Comparison of ENCODE assay signal across 35 cellular contexts in genomic region chr13:110767476-110767875, GRCh38. TPM values are rescaled to one million over a fixed set of nuclear protein-coding genes. Genes with fewer than 3 reads are reported as not detected.
DNase-seq lines count a peak whose midpoint lies in the region; ATAC-seq and TF ChIP-seq lines count a peak whose summit lies in the region.
"Had no signal": no experiment of that assay in that cellular context is flagged by ENCODE, and none has a peak within 500 bp of the region (broad histone marks: within the 10 kb centered on the region; RNA-seq: fewer than 3 reads in every experiment).

No MANE protein-coding gene starts in this region.

- no peak overlapping the region for H3K4ac ChIP-seq in trophoblast cell (ENCODE audit: low read depth, low read length)

- no peak overlapping the region for H2AK5ac ChIP-seq in trophoblast cell (ENCODE audit: low read length)

- no peaks in the 10 kb centered on the region for H3K27me3 Mint-ChIP-seq in chondrocyte (ENCODE audit: low read depth)
- peaks cover 2% of the 10 kb centered on the region for H3K27me3 Mint-ChIP-seq in glutamatergic neuron (ENCODE audit: unreplicated experiment)
- peaks cover 19% of the 10 kb centered on the region for H3K27me3 Mint-ChIP-seq in osteocyte (ENCODE audit: unreplicated experiment)

- H3K27me3 ChIP-seq in trophoblast cell (ENCODE audit: insufficient read depth, low read length) = no peaks in the 10 kb centered on the region
- H3K27me3 ChIP-seq: BLaER1; BLaER1 treated with 17β-estradiol and CSF1 and Interleukin-3, amounts not matched to agents 10 nM and 100 nM had no signal

- no peak overlapping the region for H3K23ac ChIP-seq in trophoblast cell (ENCODE audit: low read length)

- H3K4me3 Mint-ChIP-seq in chondrocyte (ENCODE audit: unreplicated experiment) (no peak overlapping the region), glutamatergic neuron (ENCODE audit: unreplicated experiment) (no peak overlapping the region), osteocyte (ENCODE audit: unreplicated experiment) (no peak overlapping the region)
- H3K4me3 Mint-ChIP-seq: B cell; CD14-positive monocyte; CD4-positive, alpha-beta memory T cell; CD4-positive, alpha-beta T cell; CD4-positive, CD25-positive, alpha-beta regulatory T cell; CD8-positive, alpha-beta memory T cell; CD8-positive, alpha-beta T cell had no signal

- H3K4me1 Mint-ChIP-seq in chondrocyte (ENCODE audit: low read depth) = peaks cover 23% of the 10 kb centered on the region
- peaks cover 19% of the 10 kb centered on the region for H3K4me1 Mint-ChIP-seq in glutamatergic neuron (ENCODE audit: low read depth, unreplicated experiment)
- peaks cover 7% of the 10 kb centered on the region for H3K4me1 Mint-ChIP-seq in osteocyte (ENCODE audit: unreplicated experiment)
- H3K4me1 Mint-ChIP-seq: CD14-positive monocyte; CD4-positive, alpha-beta memory T cell had no signal

- no peak overlapping the region for H3K18ac ChIP-seq in trophoblast cell (ENCODE audit: low read length)

- no peak overlapping the region for H3K27ac ChIP-seq in trophoblast cell (ENCODE audit: low read depth, low read length)
- H3K27ac ChIP-seq: 22Rv1; A549; BLaER1; BLaER1 treated with 17β-estradiol and CSF1 and Interleukin-3, amounts not matched to agents 10 nM and 100 nM; C4-2B had no signal

- H3K9ac ChIP-seq in trophoblast cell (ENCODE audit: low read length) = no peak overlapping the region
- H3K9ac ChIP-seq: BLaER1; BLaER1 treated with 17β-estradiol and CSF1 and Interleukin-3, amounts not matched to agents 10 nM and 100 nM had no signal

- no peaks in the 10 kb centered on the region for H3K36me3 ChIP-seq in trophoblast cell (ENCODE audit: control insufficient read depth in 1 of 2, insufficient read depth in 2 of 2, low read length in 2 of 2)
- H3K36me3 ChIP-seq: BE2C; BLaER1; BLaER1 treated with 17β-estradiol and CSF1 and Interleukin-3, amounts not matched to agents 10 nM and 100 nM had no signal

- H2BK5ac ChIP-seq in trophoblast cell (ENCODE audit: low read depth, low read length, poor library complexity) = no peak overlapping the region

- no peaks in the 10 kb centered on the region for H3K79me1 ChIP-seq in trophoblast cell (ENCODE audit: low read length)

- no peak overlapping the region for H2BK120ac ChIP-seq in trophoblast cell (ENCODE audit: insufficient read depth, low read length, poor library complexity)

- no peak for ATAC-seq in GM21619 (IDR thresholded peaks at IDR 0.05; ENCODE audit: unreplicated experiment)
- ATAC-seq in GM18505 (IDR thresholded peaks at IDR 0.05; ENCODE audit: unreplicated experiment) = no peak
- ATAC-seq in GM21390 (IDR thresholded peaks at IDR 0.05; ENCODE audit: unreplicated experiment) = no peak
- ATAC-seq: A549; CD8-positive, alpha-beta T cell had no signal

- no peak overlapping the region for H4K12ac ChIP-seq in trophoblast cell (ENCODE audit: low read depth, low read length)

- H2BK12ac ChIP-seq in trophoblast cell (ENCODE audit: low read length) = no peak overlapping the region

- no peak overlapping the region for H2AFZ ChIP-seq in trophoblast cell (ENCODE audit: insufficient read depth, low read length, poor library complexity)

- peaks cover 12% of the 10 kb centered on the region for H3K9me3 Mint-ChIP-seq in chondrocyte (ENCODE audit: low read depth)
- H3K9me3 Mint-ChIP-seq in glutamatergic neuron (ENCODE audit: unreplicated experiment) = peaks cover 8% of the 10 kb centered on the region
- H3K9me3 Mint-ChIP-seq in osteocyte (ENCODE audit: unreplicated experiment) = no peaks in the 10 kb centered on the region
- H3K9me3 Mint-ChIP-seq: CD4-positive, alpha-beta T cell; CD8-positive, alpha-beta T cell had no signal

- no peak overlapping the region for H3K14ac ChIP-seq in trophoblast cell (ENCODE audit: low read length)

- no peaks in the 10 kb centered on the region for H3K4me1 ChIP-seq in trophoblast cell (ENCODE audit: control insufficient read depth in 1 of 2, insufficient read depth in 2 of 2, low read length in 2 of 2)
- H3K4me1 ChIP-seq: A549, BE2C, Caco-2 had no signal

- no peak for TF ChIP-seq CTCF in chondrocyte (IDR thresholded peaks at IDR 0.05)
- no peak for TF ChIP-seq CTCF in glutamatergic neuron (IDR thresholded peaks at IDR 0.05; ENCODE audit: partially characterized antibody, unreplicated experiment)
- TF ChIP-seq CTCF in osteocyte (IDR thresholded peaks at IDR 0.05) = no peak

- WGBS in trophoblast cell (ENCODE audit: extremely low coverage, insufficient coverage, insufficient read length) = no CpG with 5 or more reads among the region's 7 CpGs

- H3K9me3 ChIP-seq in trophoblast cell (ENCODE audit: insufficient read depth, low read depth, low read length) = no peaks in the 10 kb centered on the region
- H3K9me3 ChIP-seq: A549, BE2C had no signal

- H4K8ac ChIP-seq in trophoblast cell (ENCODE audit: low read depth, low read length) = no peak overlapping the region

- no peaks in the 10 kb centered on the region for H3K79me2 ChIP-seq in trophoblast cell (ENCODE audit: control insufficient read depth, insufficient read depth, low read length, poor library complexity)

- no peak overlapping the region for H3K4me2 ChIP-seq in trophoblast cell (ENCODE audit: low read length)
- H3K4me2 ChIP-seq: A549; BLaER1; BLaER1 treated with 17β-estradiol and CSF1 and Interleukin-3, amounts not matched to agents 10 nM and 100 nM had no signal

- H3K4me3 ChIP-seq in trophoblast cell (ENCODE audit: low read depth, low read length) = no peak overlapping the region
- H3K4me3 ChIP-seq: A549; BLaER1; BLaER1 treated with 17β-estradiol and CSF1 and Interleukin-3, amounts not matched to agents 10 nM and 100 nM had no signal

- TF ChIP-seq POLR2A in GM18505 (IDR thresholded peaks at IDR 0.05; ENCODE audit: borderline replicate concordance, extremely low read depth, insufficient read depth, insufficient read length) = no peak

- H3K36me3 Mint-ChIP-seq in chondrocyte (ENCODE audit: low read depth) (peaks cover 2% of the 10 kb centered on the region), glutamatergic neuron (ENCODE audit: unreplicated experiment) (peaks cover 15% of the 10 kb centered on the region), osteocyte (ENCODE audit: unreplicated experiment) (no peaks in the 10 kb centered on the region)
- H3K36me3 Mint-ChIP-seq: CD14-positive monocyte; CD4-positive, alpha-beta memory T cell; CD4-positive, CD25-positive, alpha-beta regulatory T cell; CD8-positive, alpha-beta T cell had no signal

- H3K27ac Mint-ChIP-seq in chondrocyte (ENCODE audit: unreplicated experiment) (peak overlapping the region; percentile 81), glutamatergic neuron (ENCODE audit: unreplicated experiment) (peak overlapping the region; percentile 49), osteocyte (ENCODE audit: unreplicated experiment) (peak overlapping the region; percentile 12)
- H3K27ac Mint-ChIP-seq: B cell; CD14-positive monocyte; CD4-positive, alpha-beta memory T cell; CD4-positive, alpha-beta T cell; CD4-positive, CD25-positive, alpha-beta regulatory T cell; CD8-positive, alpha-beta memory T cell; CD8-positive, alpha-beta T cell had no signal

- no peak overlapping the region for H4K91ac ChIP-seq in trophoblast cell (ENCODE audit: low read depth, low read length)

- DNase-seq in chondrocyte (ENCODE audit: low spot score) = no peak
- DNase-seq in glutamatergic neuron = no peak
- DNase-seq in osteocyte (ENCODE audit: extremely low spot score, unreplicated experiment) = no peak
- DNase-seq in trophoblast cell = peak; percentile 54 to 83
- DNase-seq in central memory CD4-positive, alpha-beta T cell = no peak
- DNase-seq: 8988T; ACHN; AML-193; BE2C; C1 segment of cervical spinal cord; Caco-2; Calu3; CD4-positive, alpha-beta memory T cell; CD4-positive, alpha-beta T cell; CD4-positive, CD25-positive, alpha-beta regulatory T cell; CD8-positive, alpha-beta memory T cell; CD8-positive, alpha-beta T cell; COR-L47; DMS 273 treated with DMSO at 0.1 percent for 48 hours; DMS153; DMS53; DMS79; DMS79 treated with DMSO at 0.1 percent for 48 hours; DND-41; EL had no signal

RNA-seq across cellular contexts. Expression of gene ING1, which starts 54.0 kb away (rescaled TPM):
- 11.7 to 14.3 TPM (median 13.4 TPM) in 3 replicates for total RNA-seq in chondrocyte
- total RNA-seq in glutamatergic neuron (ENCODE audit: unreplicated experiment) = 19.1 TPM
- 21.8 and 23.2 TPM in 2 replicates for total RNA-seq in osteocyte
- 21.1 and 21.2 TPM in 2 replicates for polyA plus RNA-seq in trophoblast cell (2013)

Comparison
In these comparisons a context has a peak if more than half of its experiments do, and no peak if none do; other contexts are left out.
1. DNase-seq: peak in trophoblast cell (2 of 2); none in chondrocyte (single experiment), glutamatergic neuron (single experiment), osteocyte (single experiment) and central memory CD4-positive, alpha-beta T cell (single experiment).
2. H3K27ac Mint-ChIP-seq: peak in every context shown above with its lines; median percentile 81 in chondrocyte; 49 in glutamatergic neuron; 12 in osteocyte.